Comparison of ENCODE assay signal across 23 cellular contexts in the genomic region with DNA sequence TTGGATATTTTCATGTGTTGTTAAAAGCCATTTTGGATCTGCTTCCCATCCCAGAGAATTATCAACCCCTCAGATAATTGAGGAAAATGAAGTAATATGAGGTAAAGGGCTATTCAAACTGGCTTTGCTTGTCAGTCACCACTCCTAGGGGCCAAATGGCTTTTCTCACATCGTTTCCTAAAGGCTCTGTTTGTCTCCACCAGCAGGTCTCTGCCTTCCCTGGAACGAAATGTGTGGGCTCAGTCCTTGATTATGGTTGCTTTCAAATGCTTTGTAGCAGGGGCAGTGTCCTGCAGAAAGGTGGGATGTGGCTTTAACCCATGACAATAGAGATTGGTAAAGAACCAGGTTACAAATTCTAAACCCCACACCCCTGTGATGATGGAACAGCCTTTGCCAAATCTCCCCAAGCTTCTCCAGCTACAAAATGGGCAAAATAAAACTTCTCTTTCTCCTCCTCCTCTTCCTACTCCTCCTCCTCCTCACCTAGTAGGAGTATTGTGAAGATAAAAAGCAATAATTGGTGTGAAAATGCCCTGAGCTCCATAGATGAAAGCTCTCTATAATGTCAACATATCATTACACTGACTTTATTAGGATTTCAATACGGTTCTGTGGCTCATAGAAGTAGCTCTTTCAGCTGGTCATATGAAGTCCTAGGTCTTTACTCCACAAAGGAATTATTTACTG.
DNase-seq lines count a peak whose midpoint lies in the region; ATAC-seq and TF ChIP-seq lines count a peak whose summit lies in the region.
"Had no signal": no experiment of that assay in that cellular context is flagged by ENCODE, and none has a peak within 500 bp of the region (broad histone marks: within the 10 kb centered on the region; RNA-seq: fewer than 3 reads in every experiment).

No MANE protein-coding gene starts in this region.

- TF ChIP-seq CTCF in dorsolateral prefrontal cortex (IDR thresholded peaks at IDR 0.05 in 54 of 56, conservative IDR thresholded peaks at IDR 0.05 in 2 of 56; ENCODE audit: low read depth in 1 of 56, partially characterized antibody in 56 of 56), result no peak

- intact Hi-C loops in dorsolateral prefrontal cortex (cut with DNase I), result no loop called here

- peaks cover 19% of the 10 kb centered on the region for H3K27me3 Mint-ChIP-seq in T-helper 2 cell treated with Interferon-gamma antibody and Interleukin-4, amounts not matched to agents 5 μg/mL and 100 μg/mL, for 36 hours (ENCODE audit: low read depth)
- H3K27me3 Mint-ChIP-seq: T-cell had no signal

- no peaks in the 10 kb centered on the region for H3K4me1 Mint-ChIP-seq in T-helper 2 cell treated with Interferon-gamma antibody and Interleukin-4, amounts not matched to agents 5 μg/mL and 100 μg/mL, for 36 hours (ENCODE audit: low read depth)
- H3K4me1 Mint-ChIP-seq: T-cell had no signal

- no peak overlapping the region for H3K27ac Mint-ChIP-seq in T-helper 2 cell treated with Interferon-gamma antibody and Interleukin-4, amounts not matched to agents 5 μg/mL and 100 μg/mL, for 36 hours
- H3K27ac Mint-ChIP-seq: T-cell had no signal

- peak overlapping the region in 58 of 59 donors; percentile 9 to 100 (median 96) for H3K27ac ChIP-seq in dorsolateral prefrontal cortex
- peak overlapping the region; percentile 90 for H3K27ac ChIP-seq in temporal lobe (ENCODE audit: low read depth, low read length)

- no peaks in the 10 kb centered on the region for H3K27me3 ChIP-seq in dorsolateral prefrontal cortex
- H3K27me3 ChIP-seq: MG63 had no signal

- H3K36me3 Mint-ChIP-seq in T-helper 2 cell treated with Interferon-gamma antibody and Interleukin-4, amounts not matched to agents 5 μg/mL and 100 μg/mL, for 36 hours (ENCODE audit: low read depth), result no peaks in the 10 kb centered on the region
- H3K36me3 Mint-ChIP-seq: T-cell had no signal

- DNase-seq in NCI-H1092 treated with DMSO at 0.1 percent for 48 hours (lab: John Stamatoyannopoulos, UW) (peak; percentile 76), NCI-H2227 (lab: John Stamatoyannopoulos, UW; ENCODE audit: unreplicated experiment) (peak; percentile 54), dorsolateral prefrontal cortex (no peak), inferior parietal cortex (ENCODE audit: extremely low spot score) (no peak)
- DNase-seq in T-helper 2 cell treated with Interferon-gamma antibody and Interleukin-4, amounts not matched to agents 5 μg/mL and 100 μg/mL, for 36 hours (ENCODE audit: low spot score), result no peak
- DNase-seq: ACHN; C1 segment of cervical spinal cord; CD8-positive, alpha-beta memory T cell; DMS53; IMR-90; Kasumi-1; MG63; NCI-H1048; NCI-H1694 treated with DMSO at 0.1 percent for 48 hours; NCI-H2171 treated with DMSO at 0.1 percent for 48 hours; NCI-H82; PC-3; RPMI8226; SHP77 treated with DMSO at 0.1 percent for 48 hours; SK-N-SH; T-cell had no signal

- no peak for TF ChIP-seq POLR2A in GM18505 (IDR thresholded peaks at IDR 0.05; ENCODE audit: borderline replicate concordance, extremely low read depth, insufficient read depth, insufficient read length)

- H3K4me3 Mint-ChIP-seq in T-helper 2 cell treated with Interferon-gamma antibody and Interleukin-4, amounts not matched to agents 5 μg/mL and 100 μg/mL, for 36 hours, result no peak overlapping the region
- H3K4me3 Mint-ChIP-seq: CD8-positive, alpha-beta memory T cell; T-cell had no signal

- H3K4me3 ChIP-seq in dorsolateral prefrontal cortex, result no peak overlapping the region
- H3K4me3 ChIP-seq: MG63 had no signal

- H3K9me3 Mint-ChIP-seq in T-helper 2 cell treated with Interferon-gamma antibody and Interleukin-4, amounts not matched to agents 5 μg/mL and 100 μg/mL, for 36 hours, result no peaks in the 10 kb centered on the region
- H3K9me3 Mint-ChIP-seq: CD8-positive, alpha-beta memory T cell had no signal

- ATAC-seq in GM18505 (IDR thresholded peaks at IDR 0.05; ENCODE audit: unreplicated experiment), result no peak
- ATAC-seq: PC-3, T-cell had no signal

Comparison
In these comparisons a context has a peak if more than half of its experiments do, and no peak if none do; other contexts are left out.
1. DNase-seq: peak in NCI-H1092 treated with DMSO at 0.1 percent for 48 hours (single experiment) and NCI-H2227 (single experiment); none in dorsolateral prefrontal cortex (0 of 10), inferior parietal cortex (single experiment) and T-helper 2 cell treated with Interferon-gamma antibody and Interleukin-4, amounts not matched to agents 5 μg/mL and 100 μg/mL, for 36 hours (single experiment).